25 cellular contexts compared by ENCODE assay signal in the genomic region with DNA sequence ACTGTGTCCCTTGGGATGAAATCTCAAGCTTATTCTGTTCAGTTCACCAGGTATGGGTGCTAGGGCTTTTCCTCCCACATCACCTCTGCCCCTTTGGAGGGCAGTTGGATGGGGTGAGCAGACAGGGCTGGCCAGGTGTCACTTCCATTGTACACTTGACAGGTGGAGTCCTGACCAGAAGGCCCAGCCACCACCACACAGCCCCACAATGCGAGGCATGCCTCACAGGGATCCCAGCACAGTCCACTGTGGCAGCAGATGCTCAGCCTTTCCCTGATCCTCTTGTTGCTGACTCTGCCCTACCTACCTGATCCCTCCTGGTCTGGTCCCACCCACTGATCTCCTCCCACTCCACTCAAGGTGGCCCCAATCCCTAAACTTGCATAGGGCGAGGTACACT.
"Had no signal": no experiment of that assay in that cellular context is flagged by ENCODE, and none has a peak within 500 bp of the region (broad histone marks: within the 10 kb centered on the region; RNA-seq: fewer than 3 reads in every experiment).

No MANE protein-coding gene starts in this region.

- H3K36me3 ChIP-seq: adrenal gland had no signal

- H3K27me3 ChIP-seq: adrenal gland had no signal

- H3K4me3 ChIP-seq: adrenal gland, PC-9, SK-N-MC had no signal

- H3K27ac ChIP-seq: adrenal gland, KMS-11, PC-9, SK-N-MC had no signal

- ATAC-seq: activated CD4-positive, alpha-beta T cell treated with anti-CD3 and anti-CD28 coated beads for 36 hours; T-cell had no signal

- H3K9me3 ChIP-seq: adrenal gland had no signal

- DNase-seq: activated CD4-positive, alpha-beta memory T cell treated with anti-CD3 and anti-CD28 coated beads, Interleukin-2, amount 10 ng/mL, durations not matched to agents 7 days and 5 days; activated CD4-positive, alpha-beta T cell treated with anti-CD3 and anti-CD28 coated beads for 36 hours; activated CD4-positive, alpha-beta T cell treated with anti-CD3 and anti-CD28 coated beads, Interleukin-2, amount 50 U/mL, for 1 hour; activated gamma-delta T cell treated with Interleukin-2 at 50 U/mL for 16 hours; activated naive CD4-positive, alpha-beta T cell treated with anti-CD3 and anti-CD28 coated beads, Interleukin-2, amount 10 ng/mL, durations not matched to agents 7 days and 5 days; activated naive CD8-positive, alpha-beta T cell treated with anti-CD3 and anti-CD28 coated beads, Interleukin-2, amount 10 ng/mL, durations not matched to agents 7 days and 5 days; activated T-cell treated with anti-CD3 and anti-CD28 coated beads for 4 hours; activated T-cell treated with anti-CD3 and anti-CD28 coated beads, Interleukin-2, amount 50 U/mL, for 48 hours; adrenal gland; anterior cingulate cortex; MV-4-11; NCI-H1092 treated with DMSO at 0.1 percent for 48 hours; NCI-H1417 treated with DMSO at 0.1 percent for 48 hours; NCI-H1694; NCI-H2029; NCI-H345; NCI-H510A; NCI-H526 treated with DMSO at 0.1 percent for 48 hours; PC-9; T-cell; T-helper 2 cell; T1000 had no signal

- FAIRE-seq: TTC549 had no signal
